In genomic region chr1:248277876-248278275, GRCh38 we compare ENCODE assay signal across 41 cellular contexts. TPM values are rescaled to one million over a fixed set of nuclear protein-coding genes. Genes with fewer than 3 reads are reported as not detected.
"Had no signal": no experiment of that assay in that cellular context is flagged by ENCODE, and none has a peak within 500 bp of the region (broad histone marks: within the 10 kb centered on the region; RNA-seq: fewer than 3 reads in every experiment).

TSS of gene OR2T33 (minus strand) at chr1:248277976. CDS start at chr1:248273814, 4,162 bp downstream.

- H3K27ac ChIP-seq: adrenal gland, ascending aorta, body of pancreas, brain microvascular endothelial cell, breast epithelium, cardiac muscle cell had no signal

- ATAC-seq: activated naive CD8-positive, alpha-beta T cell treated with anti-CD3 and anti-CD28 coated beads, Interleukin-2, amount 50 U/mL, for 24 hours; activated T-cell treated with anti-CD3 and anti-CD28 coated beads, Interleukin-2, amount 50 U/mL, for 4 hours; activated T-cell treated with anti-CD3 and anti-CD28 coated beads, Interleukin-2, amount 50 U/mL, for 72 hours; activated T-helper 17 cell treated with anti-CD3 and anti-CD28 coated beads, Interleukin-2, amount 50 U/mL, for 72 hours; body of pancreas had no signal

- H3K27ac Mint-ChIP-seq: activated naive CD4-positive, alpha-beta T cell treated with anti-CD3 and anti-CD28 coated beads for 36 hours; activated naive CD4-positive, alpha-beta T cell treated with anti-CD3 and anti-CD28 coated beads, Interleukin-2, amount 10 ng/mL, durations not matched to agents 7 days and 5 days; activated naive CD4-positive, alpha-beta T cell treated with anti-CD3 and anti-CD28 coated beads, Interleukin-2, amount 50 U/mL, for 24 hours; activated naive CD8-positive, alpha-beta T cell; activated naive CD8-positive, alpha-beta T cell treated with anti-CD3 and anti-CD28 coated beads for 36 hours; activated naive CD8-positive, alpha-beta T cell treated with anti-CD3 and anti-CD28 coated beads, Interleukin-2, amount 10 ng/mL, durations not matched to agents 7 days and 5 days; activated naive CD8-positive, alpha-beta T cell treated with anti-CD3 and anti-CD28 coated beads, Interleukin-2, amount 50 U/mL, for 24 hours; activated T-cell treated with anti-CD3 and anti-CD28 coated beads, Interleukin-2, amount 50 U/mL, for 24 hours; activated T-cell treated with anti-CD3 and anti-CD28 coated beads, Interleukin-2, amount 50 U/mL, for 72 hours; activated T-helper 1 cell treated with anti-CD3 and anti-CD28 coated beads, Interleukin-12 subunit alpha, Interleukin-12 subunit beta, Interleukin-2, Interleukin-4 antibody, amounts not matched to agents 30 ng/mL and 10 ng/mL and 1 ng/mL, durations not matched to agents 14 hours and 24 hours and 36 hours; activated T-helper 17 cell treated with anti-CD3 and anti-CD28 coated beads, Interleukin-2, amount 50 U/mL, for 72 hours; activated T-helper 2 cell treated with anti-CD3 and anti-CD28 coated beads, Interferon-gamma antibody, Interleukin-2, Interleukin-4, amounts not matched to agents 10 μg/mL and 5 μg/mL and 100 μg/mL, durations not matched to agents 14 hours and 24 hours and 36 hours; brain had no signal

- H3K27me3 ChIP-seq: adrenal gland, ascending aorta, body of pancreas, brain microvascular endothelial cell, breast epithelium, cardiac muscle cell had no signal

- H3K4me3 ChIP-seq: adrenal gland, ascending aorta, body of pancreas, breast epithelium, cardiac muscle cell had no signal

- H3K9me3 ChIP-seq: adrenal gland, body of pancreas had no signal

- H3K9me3 Mint-ChIP-seq: activated naive CD4-positive, alpha-beta T cell treated with anti-CD3 and anti-CD28 coated beads for 36 hours; activated naive CD4-positive, alpha-beta T cell treated with anti-CD3 and anti-CD28 coated beads, Interleukin-2, amount 10 ng/mL, durations not matched to agents 7 days and 5 days; activated naive CD4-positive, alpha-beta T cell treated with anti-CD3 and anti-CD28 coated beads, Interleukin-2, amount 50 U/mL, for 24 hours; activated naive CD8-positive, alpha-beta T cell treated with anti-CD3 and anti-CD28 coated beads for 36 hours; activated naive CD8-positive, alpha-beta T cell treated with anti-CD3 and anti-CD28 coated beads, Interleukin-2, amount 10 ng/mL, durations not matched to agents 7 days and 5 days; activated naive CD8-positive, alpha-beta T cell treated with anti-CD3 and anti-CD28 coated beads, Interleukin-2, amount 50 U/mL, for 24 hours; activated T-cell treated with anti-CD3 and anti-CD28 coated beads, Interleukin-2, amount 50 U/mL, for 4 hours; activated T-helper 1 cell treated with anti-CD3 and anti-CD28 coated beads, Interleukin-12 subunit alpha, Interleukin-12 subunit beta, Interleukin-2, Interleukin-4 antibody, amounts not matched to agents 30 ng/mL and 10 ng/mL and 1 ng/mL, durations not matched to agents 14 hours and 24 hours and 36 hours; activated T-helper 17 cell treated with anti-CD3 and anti-CD28 coated beads, Interleukin-2, amount 50 U/mL, for 72 hours; activated T-helper 2 cell treated with anti-CD3 and anti-CD28 coated beads, Interferon-gamma antibody, Interleukin-2, Interleukin-4, amounts not matched to agents 10 μg/mL and 5 μg/mL and 100 μg/mL, durations not matched to agents 14 hours and 24 hours and 36 hours had no signal

- H3K36me3 Mint-ChIP-seq: activated naive CD4-positive, alpha-beta T cell treated with anti-CD3 and anti-CD28 coated beads, Interleukin-2, amount 10 ng/mL, durations not matched to agents 7 days and 5 days; activated naive CD4-positive, alpha-beta T cell treated with anti-CD3 and anti-CD28 coated beads, Interleukin-2, amount 50 U/mL, for 24 hours; activated naive CD8-positive, alpha-beta T cell; activated naive CD8-positive, alpha-beta T cell treated with anti-CD3 and anti-CD28 coated beads for 36 hours; activated naive CD8-positive, alpha-beta T cell treated with anti-CD3 and anti-CD28 coated beads, Interleukin-2, amount 10 ng/mL, durations not matched to agents 7 days and 5 days; brain had no signal

- H3K4me1 ChIP-seq: adrenal gland, ascending aorta, body of pancreas, breast epithelium had no signal

- DNase-seq: activated effector memory CD4-positive, alpha-beta T cell treated with anti-CD3 and anti-CD28 coated beads, Interleukin-2, amount 50 U/mL, for 16 hours; activated effector memory CD4-positive, alpha-beta T cell treated with Interleukin-2 at 50 U/mL for 16 hours; activated gamma-delta T cell; activated gamma-delta T cell treated with Interleukin-2 at 50 U/mL for 16 hours; activated naive CD4-positive, alpha-beta T cell; activated naive CD4-positive, alpha-beta T cell treated with anti-CD3 and anti-CD28 coated beads for 36 hours; activated naive CD4-positive, alpha-beta T cell treated with anti-CD3 and anti-CD28 coated beads, Interleukin-2, amount 10 ng/mL, durations not matched to agents 7 days and 5 days; activated naive CD4-positive, alpha-beta T cell treated with anti-CD3 and anti-CD28 coated beads, Interleukin-2, amount 50 U/mL, for 16 hours; activated naive CD4-positive, alpha-beta T cell treated with Interleukin-2 at 50 U/mL for 16 hours; activated naive CD8-positive, alpha-beta T cell treated with anti-CD3 and anti-CD28 coated beads for 36 hours; activated naive CD8-positive, alpha-beta T cell treated with anti-CD3 and anti-CD28 coated beads, Interleukin-2, amount 10 ng/mL, durations not matched to agents 7 days and 5 days; activated naive CD8-positive, alpha-beta T cell treated with anti-CD3 and anti-CD28 coated beads, Interleukin-2, amount 50 U/mL, for 24 hours; activated T-cell treated with anti-CD3 and anti-CD28 coated beads, Interleukin-2, amount 50 U/mL, for 1 hour; activated T-cell treated with anti-CD3 and anti-CD28 coated beads, Interleukin-2, amount 50 U/mL, for 24 hours; activated T-cell treated with anti-CD3 and anti-CD28 coated beads, Interleukin-2, amount 50 U/mL, for 4 hours; activated T-cell treated with anti-CD3 and anti-CD28 coated beads, Interleukin-2, amount 50 U/mL, for 48 hours; activated T-cell treated with anti-CD3 and anti-CD28 coated beads, Interleukin-2, amount 50 U/mL, for 72 hours; adrenal gland; amniotic stem cell; amygdala; anterior cingulate cortex; aorta; body of pancreas; brain microvascular endothelial cell; caudate nucleus; central memory CD4-positive, alpha-beta T cell; cerebellar nuclear complex had no signal

- H3K36me3 ChIP-seq: adrenal gland, ascending aorta, brain microvascular endothelial cell, breast epithelium, cardiac muscle cell had no signal

RNA-seq across cellular contexts. Expression of gene OR2T33, which starts in this region (rescaled TPM):
- total RNA-seq: activated naive CD4-positive, alpha-beta T cell treated with anti-CD3 and anti-CD28 coated beads for 36 hours; activated naive CD8-positive, alpha-beta T cell treated with anti-CD3 and anti-CD28 coated beads for 36 hours; activated naive CD8-positive, alpha-beta T cell treated with anti-CD3 and anti-CD28 coated beads, Interleukin-2, amount 10 ng/mL, durations not matched to agents 7 days and 5 days; activated T-cell treated with anti-CD3 and anti-CD28 coated beads, Interleukin-2, amount 50 U/mL, for 4 hours; activated T-cell treated with anti-CD3 and anti-CD28 coated beads, Interleukin-2, amount 50 U/mL, for 72 hours; activated T-helper 1 cell treated with anti-CD3 and anti-CD28 coated beads, Interleukin-12 subunit alpha, Interleukin-12 subunit beta, Interleukin-2, Interleukin-4 antibody, amounts not matched to agents 30 ng/mL and 10 ng/mL and 1 ng/mL, durations not matched to agents 14 hours and 24 hours and 36 hours; activated T-helper 17 cell treated with anti-CD3 and anti-CD28 coated beads, Interleukin-2, amount 50 U/mL, for 72 hours; activated T-helper 2 cell treated with anti-CD3 and anti-CD28 coated beads, Interferon-gamma antibody, Interleukin-2, Interleukin-4, amounts not matched to agents 10 μg/mL and 5 μg/mL and 100 μg/mL, durations not matched to agents 14 hours and 24 hours and 36 hours; adrenal gland; aorta; ascending aorta; astrocyte; body of pancreas; breast epithelium; bronchial epithelial cell; cardiac septum; chondrocyte had no signal
- polyA plus RNA-seq: adipose tissue, adrenal gland, aorta had no signal
